ENCODE assay signal across 8 cellular contexts in the genomic region with DNA sequence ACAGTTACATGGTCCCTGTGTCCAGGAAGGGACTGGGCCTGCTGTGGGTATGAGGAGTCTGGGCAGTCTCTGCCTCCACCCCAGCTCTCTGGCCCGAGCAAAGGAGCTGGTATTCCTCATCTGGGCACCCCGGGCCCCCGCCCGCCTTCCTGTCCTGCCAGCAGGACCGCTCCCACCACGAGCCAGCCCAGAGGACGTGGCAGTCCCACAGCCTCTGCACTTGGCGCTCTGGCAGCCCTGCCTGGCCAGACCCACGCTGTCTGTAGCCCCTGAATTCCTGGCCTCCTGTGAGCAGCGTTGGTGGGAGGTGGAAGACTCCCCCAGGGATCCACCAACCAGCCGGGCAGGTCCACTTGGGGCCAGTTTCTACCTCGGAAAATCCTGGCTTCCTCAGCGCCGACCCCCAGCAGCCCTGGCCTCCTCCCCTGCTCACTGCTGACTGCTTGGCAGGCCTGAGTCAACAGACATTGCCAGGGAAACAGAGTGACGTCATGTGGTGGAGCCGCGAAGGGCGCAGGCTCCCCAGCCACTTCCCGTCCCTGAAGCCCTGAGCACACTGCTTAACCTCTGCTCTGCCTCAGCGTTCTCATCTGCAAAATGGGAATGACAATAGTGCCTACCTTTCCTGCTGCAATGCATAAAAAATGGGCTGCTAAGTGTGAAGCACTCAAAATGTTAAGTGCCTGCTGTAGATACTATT. TPM values are rescaled to one million over a fixed set of nuclear protein-coding genes. Genes with fewer than 3 reads are reported as not detected.
DNase-seq lines count a peak whose midpoint lies in the region; ATAC-seq and TF ChIP-seq lines count a peak whose summit lies in the region.

No MANE protein-coding gene starts in this region.

- CTCF ChIA-PET in OCI-LY7 (lab: Charles Lee; ENCODE audit: unreplicated experiment): no interaction called here

- H4K20me1 ChIP-seq in OCI-LY7 (ENCODE audit: insufficient read depth, low read length) (no peaks in the 10 kb centered on the region), fibroblast of lung (ENCODE audit: control insufficient read depth, extremely low read depth, insufficient read depth, low read length) (no peaks in the 10 kb centered on the region), neural progenitor cell (ENCODE audit: low read depth) (no peaks in the 10 kb centered on the region)

- H3K27me3 Mint-ChIP-seq in neural progenitor cell (ENCODE audit: insufficient read depth, low read depth): peaks cover 3% of the 10 kb centered on the region

- H3K27me3 ChIP-seq in fibroblast of lung (ENCODE audit: control insufficient read depth, insufficient read depth, low read length) (no peaks in the 10 kb centered on the region), neural progenitor cell (no peaks in the 10 kb centered on the region), subcutaneous abdominal adipose tissue (ENCODE audit: control insufficient read depth in 5 of 5, insufficient read depth in 4 of 5, low read length in 5 of 5) (no peaks in the 10 kb centered on the region)

- no peaks in the 10 kb centered on the region for H3K9me3 Mint-ChIP-seq in neural progenitor cell

- POLR2A ChIA-PET in OCI-LY7 (lab: Charles Lee): no interaction called here

- H3K9me2 ChIP-seq in OCI-LY7 (ENCODE audit: insufficient read depth, low read length): no peaks in the 10 kb centered on the region

- H3K27ac ChIP-seq in OCI-LY7 (ENCODE audit: low read depth, low read length, poor library complexity, severe bottlenecking): no peak overlapping the region
- H3K27ac ChIP-seq in fibroblast of lung (ENCODE audit: insufficient read depth, low read length): peak overlapping the region; percentile 93
- no peak overlapping the region for H3K27ac ChIP-seq in neural progenitor cell
- peak overlapping the region; percentile 80 for H3K27ac ChIP-seq in subcutaneous abdominal adipose tissue (ENCODE audit: low read depth, low read length)

- no peak for TF ChIP-seq CTCF in OCI-LY7 (conservative IDR thresholded peaks at IDR 0.05; ENCODE audit: low read length)
- no peak for TF ChIP-seq CTCF in fibroblast of lung (conservative IDR thresholded peaks at IDR 0.05 in 1 of 2, IDR thresholded peaks at IDR 0.05 in 1 of 2; ENCODE audit: low read depth in 1 of 2, low read length in 2 of 2)
- no peak for TF ChIP-seq CTCF in neural progenitor cell (IDR thresholded peaks at IDR 0.05)

- H3K27ac Mint-ChIP-seq in neural progenitor cell: no peak overlapping the region

- intact Hi-C loops in OCI-LY7 (cut with micrococcal nuclease; ENCODE audit: unreplicated experiment): no loop called here

- H3K4me1 ChIP-seq in OCI-LY7 (ENCODE audit: insufficient read depth, low read length, poor library complexity, severe bottlenecking) (peaks cover 6% of the 10 kb centered on the region), fibroblast of lung (ENCODE audit: control insufficient read depth, extremely low read depth, insufficient read depth, low read length) (peaks cover 4% of the 10 kb centered on the region), neural progenitor cell (no peaks in the 10 kb centered on the region), subcutaneous abdominal adipose tissue (ENCODE audit: control insufficient read depth in 5 of 5, insufficient read depth in 5 of 5, low read length in 5 of 5) (peaks cover 0 to 18% (median 10%) of the 10 kb centered on the region in 5 donors)

- H3K4me1 Mint-ChIP-seq in neural progenitor cell: peaks cover 4% of the 10 kb centered on the region

- H3K79me2 ChIP-seq in OCI-LY7 (ENCODE audit: insufficient read depth, low read depth, low read length) (no peaks in the 10 kb centered on the region), fibroblast of lung (ENCODE audit: control insufficient read depth, insufficient read depth, low read length) (no peaks in the 10 kb centered on the region), neural progenitor cell (ENCODE audit: low read depth) (no peaks in the 10 kb centered on the region)

- BruUV-seq in OCI-LY7 (replicated peaks; lab: Mats Ljungman, UMichigan): no TSS peak

- H2AFZ ChIP-seq in OCI-LY7 (ENCODE audit: low read length) (no peak overlapping the region), fibroblast of lung (ENCODE audit: low read length) (peak overlapping the region; percentile 89), neural progenitor cell (replicated peaks) (no peak overlapping the region)

- peak overlapping the region; percentile 36; the same call in 1 of the 2 replicates for H3K4me2 ChIP-seq in OCI-LY7 (ENCODE audit: low read length)
- H3K4me2 ChIP-seq in fibroblast of lung (ENCODE audit: extremely low read depth, insufficient read depth, low read length): peak overlapping the region; percentile 73
- H3K4me2 ChIP-seq in neural progenitor cell: no peak overlapping the region

- H3K4me3 Mint-ChIP-seq in neural progenitor cell: peak overlapping the region; percentile 30

- no peaks in the 10 kb centered on the region for H3K36me3 Mint-ChIP-seq in neural progenitor cell

- H3F3A ChIP-seq in neural progenitor cell (ENCODE audit: low read depth): no peaks in the 10 kb centered on the region

- H3K4me3 ChIP-seq in OCI-LY7 (ENCODE audit: low read depth, low read length, poor library complexity, severe bottlenecking) (no peak overlapping the region), fibroblast of lung (replicated peaks in 1 of 4; ENCODE audit: control extremely low read depth in 1 of 4, insufficient read depth in 1 of 4, low read depth in 3 of 4, low read length in 4 of 4) (peak overlapping the region in 2 of 4 experiments; percentile 16 to 38), neural progenitor cell (no peak overlapping the region), subcutaneous abdominal adipose tissue (ENCODE audit: low read depth in 1 of 5, low read length in 5 of 5) (peak overlapping the region in 4 of 5 donors; percentile 30 to 40 (median 36))

- H3K9me3 ChIP-seq in OCI-LY7 (ENCODE audit: low read length): no peaks in the 10 kb centered on the region
- H3K9me3 ChIP-seq in fibroblast of lung (ENCODE audit: control insufficient read depth, insufficient read depth, low read depth, low read length): no peaks in the 10 kb centered on the region
- H3K9me3 ChIP-seq in neural progenitor cell (ENCODE audit: low read depth): no peaks in the 10 kb centered on the region
- H3K9me3 ChIP-seq in subcutaneous abdominal adipose tissue (ENCODE audit: control insufficient read depth in 5 of 5, low read length in 5 of 5): no peaks in the 10 kb centered on the region

- DNase-seq in SKM-1 treated with dmso at 0.1 percent for 144 hours (lab: John Stamatoyannopoulos, UW; ENCODE audit: unreplicated experiment) (peak; percentile 32), SKM-1 (lab: John Stamatoyannopoulos, UW; ENCODE audit: unreplicated experiment) (no peak), OCI-LY7 (ENCODE audit: low spot score) (peak; percentile 42), activated T-helper 1 cell treated with Interleukin-2 at 50 U/mL for 16 hours (ENCODE audit: low read depth) (peak; percentile 53), fibroblast of lung (ENCODE audit: low read depth in 2 of 2) (peak; percentile 90 to 96), neural progenitor cell (ENCODE audit: low spot score) (no peak)

- no peak for ATAC-seq in HG02759 (IDR thresholded peaks at IDR 0.05; ENCODE audit: unreplicated experiment)

- no peaks in the 10 kb centered on the region for H3K36me3 ChIP-seq in OCI-LY7 (ENCODE audit: insufficient read depth, low read length)
- H3K36me3 ChIP-seq in fibroblast of lung (ENCODE audit: control insufficient read depth, insufficient read depth, low read length): no peaks in the 10 kb centered on the region
- H3K36me3 ChIP-seq in neural progenitor cell: no peaks in the 10 kb centered on the region
- H3K36me3 ChIP-seq in subcutaneous abdominal adipose tissue (ENCODE audit: control insufficient read depth in 5 of 5, insufficient read depth in 5 of 5, low read length in 5 of 5): peaks cover 0 to 59% (median 30%) of the 10 kb centered on the region in 5 donors

- H3K9ac ChIP-seq in fibroblast of lung (ENCODE audit: insufficient read depth, low read length) (peak overlapping the region; percentile 80), neural progenitor cell (no peak overlapping the region), subcutaneous abdominal adipose tissue (ENCODE audit: low read length in 5 of 5) (peak overlapping the region; percentile 3 to 78 (median 63))

RNA-seq across cellular contexts. Expression of a gene that starts 21.6 kb away (rescaled TPM):
- 21.9 and 31.7 TPM in 2 replicates for total RNA-seq in OCI-LY7 (2014; rRNA removed; shearing (Covaris generic))
- total RNA-seq in OCI-LY7 (2022) (59.7 and 67.3 TPM in 2 replicates), fibroblast of lung (14.9 and 22.5 TPM in 2 replicates), neural progenitor cell (ENCODE audit: low replicate concordance) (29.9 and 66.6 TPM in 2 replicates)
- 22.5 and 40.2 TPM in 2 replicates for polyA plus RNA-seq in fibroblast of lung
- polyA plus RNA-seq in fibroblast of lung (2012): 31.6 and 53.2 TPM in 2 replicates
- 400 and 624 TPM in 2 replicates for polyA minus RNA-seq in fibroblast of lung (ENCODE audit: low replicate concordance)

RNA-seq across cellular contexts. Expression of a gene that starts 34.0 kb away (rescaled TPM):
- total RNA-seq in OCI-LY7 (2014; rRNA removed; shearing (Covaris generic)): not detected in 2 replicates
- total RNA-seq in OCI-LY7 (2022) (not detected in 2 replicates), fibroblast of lung (2.1 and 6.4 TPM in 2 replicates), neural progenitor cell (ENCODE audit: low replicate concordance) (0.47 and 1.1 TPM in 2 replicates)
- polyA plus RNA-seq in fibroblast of lung: 1.9 and 11.0 TPM in 2 replicates
- 2.8 and 16.3 TPM in 2 replicates for polyA plus RNA-seq in fibroblast of lung (2012)
- 3.0 and 11.0 TPM in 2 replicates for polyA minus RNA-seq in fibroblast of lung (ENCODE audit: low replicate concordance)

Comparison
In these comparisons a context has a peak if more than half of its experiments do, and no peak if none do; other contexts are left out.
1. DNase-seq: peak in SKM-1 treated with dmso at 0.1 percent for 144 hours (single experiment), OCI-LY7 (single experiment), activated T-helper 1 cell treated with Interleukin-2 at 50 U/mL for 16 hours (single experiment) and fibroblast of lung (2 of 2); none in SKM-1 (single experiment) and neural progenitor cell (single experiment).
2. H3K27ac ChIP-seq: peak in fibroblast of lung (single experiment) and subcutaneous abdominal adipose tissue (single experiment); none in OCI-LY7 (single experiment) and neural progenitor cell (single experiment).
3. H3K4me3 ChIP-seq: peak in subcutaneous abdominal adipose tissue (4 of 5); none in OCI-LY7 (single experiment) and neural progenitor cell (single experiment).